In the genomic region with DNA sequence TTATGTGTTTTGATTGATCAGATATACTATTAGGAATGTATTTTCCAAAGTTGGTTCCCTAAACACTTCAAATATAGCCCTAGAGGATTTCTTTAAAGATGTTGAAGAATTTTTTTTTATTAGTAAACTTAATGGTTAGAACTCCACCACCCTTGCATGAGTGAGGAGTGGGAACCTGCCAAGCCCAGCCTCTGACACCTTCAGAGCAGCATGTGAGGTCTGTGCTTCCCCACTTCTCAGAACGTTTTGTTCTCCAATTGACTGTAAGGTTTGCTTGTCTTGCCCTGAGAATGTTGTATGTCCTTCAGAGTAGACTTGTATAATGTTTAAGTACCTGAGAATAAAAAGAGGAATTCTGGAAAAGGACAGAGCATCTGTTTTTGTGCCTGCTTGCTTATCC, we compare ENCODE assay signal across 20 cellular contexts.
A peak's percentile ranks its signal among the peaks of the same experiment; 100 is the strongest.
DNase-seq lines count a peak whose midpoint lies in the region; ATAC-seq and TF ChIP-seq lines count a peak whose summit lies in the region.
"Had no signal": no experiment of that assay in that cellular context is flagged by ENCODE, and none has a peak within 500 bp of the region (broad histone marks: within the 10 kb centered on the region; RNA-seq: fewer than 3 reads in every experiment).

No MANE protein-coding gene starts in this region.

- peaks cover 39% of the 10 kb centered on the region for H3K4me1 ChIP-seq in left ventricle myocardium inferior
- peaks cover 2% of the 10 kb centered on the region for H3K4me1 ChIP-seq in right cardiac atrium (ENCODE audit: control insufficient read depth, insufficient read depth, low read length)
- H3K4me1 ChIP-seq: BLaER1 treated with 17β-estradiol and CSF1 and Interleukin-3, amounts not matched to agents 10 nM and 100 nM; Caco-2 had no signal

- intact Hi-C loops in Right ventricle myocardium superior (cut with DNase I) (loop anchor here (5.0 kb wide), 2 partner anchors 128 to 193 kb away; partner anchors contain the start of gene DCLK2), left ventricle myocardium inferior (cut with micrococcal nuclease) (no loop called here), right cardiac atrium (cut with DNase I) (loop anchor here in 1 of 4 donors (5.0 kb wide), 1 partner anchor 128 kb away; the partner anchor contains the start of gene DCLK2), cardiac septum (cut with DNase I) (no loop called here), dorsolateral prefrontal cortex (cut with DNase I) (no loop called here)

- DNase-seq in Right ventricle myocardium superior: no peak
- no peak for DNase-seq in left ventricle myocardium inferior
- DNase-seq in right cardiac atrium: peak in 1 of 3 donors; percentile 54
- no peak for DNase-seq in cardiac septum (ENCODE audit: low spot score)
- DNase-seq in mesothelial cell of epicardium (ENCODE audit: low spot score in 2 of 2, unreplicated experiment in 2 of 2): no peak
- DNase-seq in dorsolateral prefrontal cortex: no peak
- DNase-seq: AML-193; Caco-2; Calu3; CD4-positive, alpha-beta T cell; CD8-positive, alpha-beta T cell; DMS79 treated with DMSO at 0.1 percent for 48 hours; GF-D8 had no signal

- H3K27ac ChIP-seq in left ventricle myocardium inferior (replicated peaks): no peak overlapping the region
- no peak overlapping the region for H3K27ac ChIP-seq in right cardiac atrium (ENCODE audit: low read length)
- H3K27ac ChIP-seq in dorsolateral prefrontal cortex: no peak overlapping the region
- H3K27ac ChIP-seq: 22Rv1; A549; BLaER1 treated with 17β-estradiol and CSF1 and Interleukin-3, amounts not matched to agents 10 nM and 100 nM; C4-2B had no signal

- peaks cover 65% of the 10 kb centered on the region for H3K4me1 Mint-ChIP-seq in brain
- peaks cover 44% of the 10 kb centered on the region for H3K4me1 Mint-ChIP-seq in mesothelial cell of epicardium
- H3K4me1 Mint-ChIP-seq: B cell had no signal

- no peaks in the 10 kb centered on the region for H3K36me3 ChIP-seq in left ventricle myocardium inferior

- 60% methylated on average over 1 of the region's 1 CpG for WGBS in right cardiac atrium

- H3K27me3 Mint-ChIP-seq in brain (no peaks in the 10 kb centered on the region), mesothelial cell of epicardium (ENCODE audit: low read depth) (no peaks in the 10 kb centered on the region)
- H3K27me3 Mint-ChIP-seq: B cell had no signal

- H3K27me3 ChIP-seq in left ventricle myocardium inferior (ENCODE audit: low read depth) (no peaks in the 10 kb centered on the region), right cardiac atrium (ENCODE audit: control insufficient read depth, insufficient read depth) (no peaks in the 10 kb centered on the region), dorsolateral prefrontal cortex (no peaks in the 10 kb centered on the region)
- H3K27me3 ChIP-seq: BLaER1 treated with 17β-estradiol and CSF1 and Interleukin-3, amounts not matched to agents 10 nM and 100 nM had no signal

- H3K36me3 Mint-ChIP-seq in brain: peaks cover 40% of the 10 kb centered on the region
- peaks cover 9% of the 10 kb centered on the region for H3K36me3 Mint-ChIP-seq in mesothelial cell of epicardium
- H3K36me3 Mint-ChIP-seq: CD8-positive, alpha-beta T cell had no signal

- TF ChIP-seq CTCF in left ventricle myocardium inferior (IDR thresholded peaks at IDR 0.05; ENCODE audit: borderline replicate concordance) (no peak), brain (conservative IDR thresholded peaks at IDR 0.05) (no peak), mesothelial cell of epicardium (IDR thresholded peaks at IDR 0.05; ENCODE audit: unreplicated experiment) (no peak), dorsolateral prefrontal cortex (IDR thresholded peaks at IDR 0.05 in 54 of 56, conservative IDR thresholded peaks at IDR 0.05 in 2 of 56; ENCODE audit: low read depth in 1 of 56, partially characterized antibody in 56 of 56) (no peak)

- ATAC-seq in Right ventricle myocardium superior (ENCODE audit: poor library complexity): peak; percentile 54
- peak; percentile 41 to 52 for ATAC-seq in right cardiac atrium
- ATAC-seq in GM18511 (IDR thresholded peaks at IDR 0.05; ENCODE audit: unreplicated experiment): no peak
- ATAC-seq: A549; CD8-positive, alpha-beta T cell had no signal

- H3K9me3 ChIP-seq in left ventricle myocardium inferior (replicated peaks): no peaks in the 10 kb centered on the region
- H3K9me3 ChIP-seq in right cardiac atrium (ENCODE audit: control insufficient read depth, low read length): no peaks in the 10 kb centered on the region
- H3K9me3 ChIP-seq: A549; BLaER1 treated with 17β-estradiol and CSF1 and Interleukin-3, amounts not matched to agents 10 nM and 100 nM; Caco-2 had no signal

- H3K4me3 Mint-ChIP-seq in brain (no peak overlapping the region), mesothelial cell of epicardium (no peak overlapping the region)
- H3K4me3 Mint-ChIP-seq: B cell; CD4-positive, alpha-beta T cell; CD8-positive, alpha-beta T cell had no signal

- H3K27ac Mint-ChIP-seq in brain (peak overlapping the region in 3 of 5 experiments; percentile 77 to 97 (median 96)), mesothelial cell of epicardium (peak overlapping the region; percentile 54)
- H3K27ac Mint-ChIP-seq: B cell; CD4-positive, alpha-beta T cell; CD8-positive, alpha-beta T cell had no signal

- no peaks in the 10 kb centered on the region for H3K9me3 Mint-ChIP-seq in brain
- no peaks in the 10 kb centered on the region for H3K9me3 Mint-ChIP-seq in mesothelial cell of epicardium
- H3K9me3 Mint-ChIP-seq: CD4-positive, alpha-beta T cell; CD8-positive, alpha-beta T cell had no signal

- H3K4me3 ChIP-seq in left ventricle myocardium inferior (no peak overlapping the region), right cardiac atrium (ENCODE audit: low read length) (no peak overlapping the region), dorsolateral prefrontal cortex (no peak overlapping the region)
- H3K4me3 ChIP-seq: A549; BLaER1 treated with 17β-estradiol and CSF1 and Interleukin-3, amounts not matched to agents 10 nM and 100 nM had no signal
